ENCODE assay signal across 1 cellular context in genomic region chr17:48107137-48108055, GRCh38.
A peak's percentile ranks its signal among the peaks of the same experiment; 100 is the strongest.
TF ChIP-seq lines count a peak whose summit lies in the region.

Gene SNX11 (plus strand): TSS chr17:48107766. CDS start chr17:48112044, 4,278 bp downstream.

TF ChIP-seq in K562, 482 proteins besides CTCF, POLR2A, EP300 and RAD21 (continued from another document and continues in another):
- TF ChIP-seq CEBPZ (IDR thresholded peaks at IDR 0.05; ENCODE audit: borderline replicate concordance, low read depth, low read length) = no peak
- peak; percentile 82 for TF ChIP-seq RBM25 (IDR thresholded peaks at IDR 0.05; ENCODE audit: low read depth, low read length, severe bottlenecking)
- TF ChIP-seq MAX (CRISPR knock-in tag; IDR thresholded peaks at IDR 0.05) = no peak
- peak; percentile 86 for TF ChIP-seq DIDO1 (tag; IDR thresholded peaks at IDR 0.05; ENCODE audit: low read depth)
- TF ChIP-seq TRIM25 (IDR thresholded peaks at IDR 0.05; ENCODE audit: borderline replicate concordance) = no peak
- TF ChIP-seq NR2C2 (CRISPR knock-in tag; IDR thresholded peaks at IDR 0.05) = peak; percentile 95
- TF ChIP-seq NR2C2 (tag; IDR thresholded peaks at IDR 0.05) = peak; percentile 99
- no peak for TF ChIP-seq SMAD4 (CRISPR knock-in tag; conservative IDR thresholded peaks at IDR 0.05)
- TF ChIP-seq ZFP91 (CRISPR knock-in tag; IDR thresholded peaks at IDR 0.05) = no peak
- no peak for TF ChIP-seq BRF2 (IDR thresholded peaks at IDR 0.05; ENCODE audit: borderline replicate concordance, insufficient read depth, insufficient read length)
- no peak for TF ChIP-seq ZNF121 (CRISPR knock-in tag; conservative IDR thresholded peaks at IDR 0.05)
- TF ChIP-seq RBM17 (IDR thresholded peaks at IDR 0.05; ENCODE audit: borderline replicate concordance, low read depth, low read length) = no peak
- peak; percentile 94 for TF ChIP-seq RBFOX2 (IDR thresholded peaks at IDR 0.05; ENCODE audit: low read depth, low read length)
- TF ChIP-seq TCF15 (CRISPR knock-in tag; IDR thresholded peaks at IDR 0.05) = no peak
- TF ChIP-seq ZNF232 (CRISPR knock-in tag; IDR thresholded peaks at IDR 0.05) = no peak
- TF ChIP-seq VEZF1 (CRISPR knock-in tag; IDR thresholded peaks at IDR 0.05) = peak; percentile 87
- no peak for TF ChIP-seq ZNF551 (CRISPR knock-in tag; IDR thresholded peaks at IDR 0.05)
- no peak for TF ChIP-seq MECOM (CRISPR knock-in tag; IDR thresholded peaks at IDR 0.05)
- peak; percentile 47 for TF ChIP-seq ARID4B (CRISPR knock-in tag; IDR thresholded peaks at IDR 0.05)
- no peak for TF ChIP-seq ZNF408 (CRISPR knock-in tag; IDR thresholded peaks at IDR 0.05; ENCODE audit: low read depth)
- peak; percentile 76 to 81 for TF ChIP-seq NRF1 (conservative IDR thresholded peaks at IDR 0.05 in 1 of 2, IDR thresholded peaks at IDR 0.05 in 1 of 2)
- TF ChIP-seq ELK1 (CRISPR knock-in tag; IDR thresholded peaks at IDR 0.05) = no peak
- no peak for TF ChIP-seq THRB (CRISPR knock-in tag; conservative IDR thresholded peaks at IDR 0.05)
- 0 out of 2 replicates have a peak, but pooled peaks have one; percentile 7 for TF ChIP-seq ARID1B (IDR thresholded peaks at IDR 0.05)
- TF ChIP-seq U2AF1 (optimal IDR thresholded peaks at IDR 0.05; ENCODE audit: low read depth, low read length) = no peak
- TF ChIP-seq HSF4 (CRISPR knock-in tag; IDR thresholded peaks at IDR 0.05; ENCODE audit: borderline replicate concordance) = no peak
- TF ChIP-seq STAT5B (CRISPR knock-in tag; IDR thresholded peaks at IDR 0.05) = no peak
- no peak for TF ChIP-seq NBN (IDR thresholded peaks at IDR 0.05; ENCODE audit: low read depth)
- peak; percentile 93 for TF ChIP-seq PHF8 (IDR thresholded peaks at IDR 0.05; ENCODE audit: borderline replicate concordance, low read length)
- TF ChIP-seq ZKSCAN1 (IDR thresholded peaks at IDR 0.05; ENCODE audit: low read depth, low read length) = no peak
- no peak for TF ChIP-seq ZNF778 (CRISPR knock-in tag; IDR thresholded peaks at IDR 0.05)
- TF ChIP-seq ZNF124 (CRISPR knock-in tag; IDR thresholded peaks at IDR 0.05) = no peak
- TF ChIP-seq HNRNPL (IDR thresholded peaks at IDR 0.05; ENCODE audit: low read depth, low read length) = no peak
- no peak for TF ChIP-seq JUND (IDR thresholded peaks at IDR 0.05; ENCODE audit: borderline replicate concordance, low read depth, low read length)
- no peak for TF ChIP-seq JUND (tag; IDR thresholded peaks at IDR 0.05; ENCODE audit: borderline replicate concordance, low read depth, low read length)
- no peak for TF ChIP-seq ZNF77 (CRISPR knock-in tag; IDR thresholded peaks at IDR 0.05)
- TF ChIP-seq ETS2 (tag; IDR thresholded peaks at IDR 0.05; ENCODE audit: borderline replicate concordance, poor library complexity, severe bottlenecking) = no peak
- TF ChIP-seq SMARCA5 (IDR thresholded peaks at IDR 0.05) = no peak
- 0 out of 2 replicates have a peak, but pooled peaks have one; percentile 53 for TF ChIP-seq MYNN (IDR thresholded peaks at IDR 0.05)
- TF ChIP-seq MYNN (CRISPR knock-in tag; IDR thresholded peaks at IDR 0.05) = no peak
- TF ChIP-seq BMI1 (IDR thresholded peaks at IDR 0.05; ENCODE audit: low read length) = no peak
- peak; percentile 90 for TF ChIP-seq KDM5B (IDR thresholded peaks at IDR 0.05; ENCODE audit: insufficient replicate concordance, low read depth, low read length)
- TF ChIP-seq HES1 (IDR thresholded peaks at IDR 0.05; ENCODE audit: low read depth) = no peak
- TF ChIP-seq NCOA2 (IDR thresholded peaks at IDR 0.05; ENCODE audit: partially characterized antibody in 2 of 2) = no peak
- TF ChIP-seq CBFA2T2 (conservative IDR thresholded peaks at IDR 0.05) = no peak
- TF ChIP-seq ZNF133 (CRISPR knock-in tag; IDR thresholded peaks at IDR 0.05) = no peak
